27 cellular contexts compared by ENCODE assay signal in the genomic region with DNA sequence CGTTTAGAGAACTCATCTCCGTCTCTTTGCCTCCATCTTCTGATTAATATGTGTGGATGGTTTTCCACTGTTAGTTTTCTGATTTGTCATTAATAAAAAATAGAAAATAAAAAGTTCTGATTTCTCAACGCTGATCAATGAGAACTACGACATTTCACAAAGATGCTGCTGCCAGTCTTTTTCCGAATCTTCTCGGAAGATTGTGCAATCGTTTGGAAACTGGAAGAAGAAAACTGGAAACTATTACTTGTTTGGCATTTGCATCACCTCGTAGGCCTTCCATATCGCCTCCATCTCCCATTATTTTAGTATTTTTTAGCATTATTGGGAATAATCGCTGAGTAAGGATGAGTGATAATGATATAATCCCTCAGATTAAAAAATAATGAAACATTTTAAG.
"Had no signal": no experiment of that assay in that cellular context is flagged by ENCODE, and none has a peak within 500 bp of the region (broad histone marks: within the 10 kb centered on the region; RNA-seq: fewer than 3 reads in every experiment).

No MANE protein-coding gene starts in this region.

- H3K4me1 Mint-ChIP-seq: immature natural killer cell, natural killer cell had no signal

- H3K4me3 Mint-ChIP-seq: activated CD4-positive, alpha-beta memory T cell treated with anti-CD3 and anti-CD28 coated beads, Interleukin-2, amount 10 ng/mL, durations not matched to agents 7 days and 5 days; activated CD4-positive, alpha-beta T cell treated with anti-CD3 and anti-CD28 coated beads, Interleukin-2, amount 10 ng/mL, durations not matched to agents 24 days and 14 days; activated T-cell treated with anti-CD3 and anti-CD28 coated beads, Interleukin-2, amount 50 U/mL, for 72 hours; endodermal cell; immature natural killer cell; natural killer cell; stimulated activated naive CD8-positive, alpha-beta T cell treated with anti-CD3 and anti-CD28 coated beads, Interleukin-15, Interleukin-2, amounts not matched to agents 100 ng/mL and 50 ng/mL, for 24 hours; T-helper 1 cell treated with Interleukin-12 subunit alpha and Interleukin-12 subunit beta and Interleukin-4 antibody, amounts not matched to agents 30 μg/mL and 1 μg/mL, for 36 hours; type B pancreatic cell had no signal

- H3K4me1 ChIP-seq: adrenal gland, colonic mucosa had no signal

- FAIRE-seq: bronchial epithelial cell had no signal

- H3K9me3 ChIP-seq: adrenal gland, ascending aorta, colonic mucosa, esophagus squamous epithelium, left lung, vagina had no signal

- H3K4me3 ChIP-seq: adrenal gland, ascending aorta, colonic mucosa, esophagus squamous epithelium, hepatocyte, left lung, skin epidermis, vagina had no signal

- H3K36me3 ChIP-seq: adrenal gland, ascending aorta, colonic mucosa, esophagus squamous epithelium, left lung, vagina had no signal

- H3K79me2 ChIP-seq: hepatocyte had no signal

- H3K27ac ChIP-seq: adrenal gland, ascending aorta, colonic mucosa, foreskin keratinocyte, hepatocyte, left lung had no signal

- H3K27me3 Mint-ChIP-seq: activated CD4-positive, alpha-beta memory T cell treated with anti-CD3 and anti-CD28 coated beads, Interleukin-2, amount 10 ng/mL, durations not matched to agents 7 days and 5 days; activated CD4-positive, alpha-beta T cell treated with anti-CD3 and anti-CD28 coated beads, Interleukin-2, amount 10 ng/mL, durations not matched to agents 24 days and 14 days; stimulated activated naive CD8-positive, alpha-beta T cell treated with anti-CD3 and anti-CD28 coated beads, Interleukin-15, Interleukin-2, amounts not matched to agents 100 ng/mL and 50 ng/mL, for 24 hours; type B pancreatic cell had no signal

- H3K36me3 Mint-ChIP-seq: natural killer cell had no signal

- H3K4me2 ChIP-seq: hepatocyte had no signal

- ATAC-seq: activated CD4-positive, CD25-positive, alpha-beta regulatory T cell treated with anti-CD3 and anti-CD28 coated beads, Interleukin-2, amount 50 U/mL, for 24 hours; activated T-cell treated with anti-CD3 and anti-CD28 coated beads, Interleukin-2, amount 50 U/mL, for 72 hours; foreskin keratinocyte; natural killer cell had no signal

- H2AFZ ChIP-seq: hepatocyte had no signal

- DNase-seq: activated CD4-positive, alpha-beta memory T cell treated with anti-CD3 and anti-CD28 coated beads, Interleukin-2, amount 10 ng/mL, durations not matched to agents 7 days and 5 days; activated CD4-positive, alpha-beta T cell treated with anti-CD3 and anti-CD28 coated beads, Interleukin-2, amount 10 ng/mL, durations not matched to agents 24 days and 14 days; activated effector memory CD4-positive, alpha-beta T cell treated with anti-CD3 and anti-CD28 coated beads, Interleukin-2, amount 50 U/mL, for 16 hours; activated naive CD4-positive, alpha-beta T cell treated with anti-CD3 and anti-CD28 coated beads, Interleukin-2, amount 50 U/mL, for 16 hours; activated T-cell treated with anti-CD3 and anti-CD28 coated beads, Interleukin-2, amount 50 U/mL, for 72 hours; adrenal gland; colonic mucosa; endodermal cell; esophagus squamous epithelium; foreskin keratinocyte; glutamatergic neuron; immature natural killer cell; kidney glomerular epithelial cell; midbrain; natural killer cell; retina; stimulated activated CD4-positive, alpha-beta T cell treated with anti-CD3 and anti-CD28 coated beads, Interleukin-1b, Interleukin-23, amount 100 ng/mL, for 48 hours had no signal

- H3K27me3 ChIP-seq: adrenal gland, ascending aorta, colonic mucosa, esophagus squamous epithelium, foreskin keratinocyte, hepatocyte, left lung, vagina had no signal

- H3K9me3 Mint-ChIP-seq: activated CD4-positive, alpha-beta memory T cell treated with anti-CD3 and anti-CD28 coated beads, Interleukin-2, amount 10 ng/mL, durations not matched to agents 7 days and 5 days; activated CD4-positive, alpha-beta T cell treated with anti-CD3 and anti-CD28 coated beads, Interleukin-2, amount 10 ng/mL, durations not matched to agents 24 days and 14 days; immature natural killer cell; natural killer cell; T-helper 1 cell treated with Interleukin-12 subunit alpha and Interleukin-12 subunit beta and Interleukin-4 antibody, amounts not matched to agents 30 μg/mL and 1 μg/mL, for 36 hours had no signal

- H3K27ac Mint-ChIP-seq: activated CD4-positive, alpha-beta memory T cell treated with anti-CD3 and anti-CD28 coated beads, Interleukin-2, amount 10 ng/mL, durations not matched to agents 7 days and 5 days; activated CD4-positive, alpha-beta T cell treated with anti-CD3 and anti-CD28 coated beads, Interleukin-2, amount 10 ng/mL, durations not matched to agents 24 days and 14 days; activated T-cell treated with anti-CD3 and anti-CD28 coated beads, Interleukin-2, amount 50 U/mL, for 72 hours; endodermal cell; immature natural killer cell; natural killer cell; stimulated activated naive CD8-positive, alpha-beta T cell treated with anti-CD3 and anti-CD28 coated beads, Interleukin-15, Interleukin-2, amounts not matched to agents 100 ng/mL and 50 ng/mL, for 24 hours; T-helper 1 cell treated with Interleukin-12 subunit alpha and Interleukin-12 subunit beta and Interleukin-4 antibody, amounts not matched to agents 30 μg/mL and 1 μg/mL, for 36 hours; type B pancreatic cell had no signal
